Comparison of ENCODE assay signal across 16 cellular contexts in genomic region chr10:74437822-74438221, GRCh38.
A peak's percentile ranks its signal among the peaks of the same experiment; 100 is the strongest.
DNase-seq lines count a peak whose midpoint lies in the region; ATAC-seq and TF ChIP-seq lines count a peak whose summit lies in the region.
"Had no signal": no experiment of that assay in that cellular context is flagged by ENCODE, and none has a peak within 500 bp of the region (broad histone marks: within the 10 kb centered on the region; RNA-seq: fewer than 3 reads in every experiment).

No MANE protein-coding gene starts in this region.

- ATAC-seq in T-helper 17 cell (no peak), GM21423 (IDR thresholded peaks at IDR 0.05; ENCODE audit: unreplicated experiment) (no peak), GM19324 (IDR thresholded peaks at IDR 0.05; ENCODE audit: low FRiP score, unreplicated experiment) (no peak)

- H3K27me3 Mint-ChIP-seq in T-helper 17 cell: no peaks in the 10 kb centered on the region
- H3K27me3 Mint-ChIP-seq: activated CD4-positive, alpha-beta memory T cell treated with anti-CD3 and anti-CD28 coated beads for 36 hours; B cell had no signal

- intact Hi-C loops in left ventricle myocardium inferior (cut with micrococcal nuclease): no loop called here

- in situ Hi-C loops in G401 (cut with HindIII; ENCODE audit: low sequenced_read_pairs): no loop called here

- H3K36me3 ChIP-seq in cardiac muscle cell: no peaks in the 10 kb centered on the region
- no peaks in the 10 kb centered on the region for H3K36me3 ChIP-seq in left ventricle myocardium inferior

- H3K4me1 ChIP-seq in cardiac muscle cell (ENCODE audit: low read depth) (peaks cover 32% of the 10 kb centered on the region), left ventricle myocardium inferior (peaks cover 11% of the 10 kb centered on the region)

- no peaks in the 10 kb centered on the region for H3K36me3 Mint-ChIP-seq in T-helper 17 cell (ENCODE audit: low read depth)

- no peak overlapping the region for H3K4me3 Mint-ChIP-seq in T-helper 17 cell
- H3K4me3 Mint-ChIP-seq: activated CD4-positive, alpha-beta memory T cell treated with anti-CD3 and anti-CD28 coated beads for 36 hours; B cell had no signal

- H3K27me3 ChIP-seq in cardiac muscle cell (no peaks in the 10 kb centered on the region), left ventricle myocardium inferior (ENCODE audit: low read depth) (no peaks in the 10 kb centered on the region)

- H3K27ac ChIP-seq in cardiac muscle cell: peak overlapping the region; percentile 1
- H3K27ac ChIP-seq in left ventricle myocardium inferior (replicated peaks): no peak overlapping the region
- H3K27ac ChIP-seq: coronary artery, HL-60 had no signal

- H3K4me1 Mint-ChIP-seq in T-helper 17 cell: peaks cover 4% of the 10 kb centered on the region

- DNase-seq in cardiac muscle cell (ENCODE audit: low read depth in 1 of 2, low spot score in 1 of 2) (peak in 1 of 2 donors; percentile 17), left ventricle myocardium inferior (no peak), T-helper 17 cell (no peak), fibroblast of peridontal ligament (ENCODE audit: extremely low read depth) (peak; percentile 67), stromal cell of bone marrow (ENCODE audit: low read depth) (peak; percentile 39), G401 (ENCODE audit: low spot score) (no peak)
- DNase-seq: activated CD4-positive, alpha-beta memory T cell treated with anti-CD3 and anti-CD28 coated beads for 36 hours; activated gamma-delta T cell; GDM1; MM.1S; T-helper 2 cell had no signal

- peak overlapping the region; percentile 73 for H3K27ac Mint-ChIP-seq in T-helper 17 cell
- H3K27ac Mint-ChIP-seq: activated CD4-positive, alpha-beta memory T cell treated with anti-CD3 and anti-CD28 coated beads for 36 hours; B cell had no signal

- TF ChIP-seq CTCF in cardiac muscle cell (IDR thresholded peaks at IDR 0.05; ENCODE audit: low read depth, low read length) (no peak), left ventricle myocardium inferior (IDR thresholded peaks at IDR 0.05; ENCODE audit: borderline replicate concordance) (no peak)

- H3K9me3 ChIP-seq in cardiac muscle cell (ENCODE audit: low read depth) (no peaks in the 10 kb centered on the region), left ventricle myocardium inferior (replicated peaks) (no peaks in the 10 kb centered on the region), T-helper 17 cell (ENCODE audit: control insufficient read depth, low read length, poor library complexity, severe bottlenecking) (no peaks in the 10 kb centered on the region)

- H3K4me3 ChIP-seq in cardiac muscle cell (no peak overlapping the region), left ventricle myocardium inferior (no peak overlapping the region)
- H3K4me3 ChIP-seq: coronary artery had no signal

Comparison
In these comparisons a context has a peak if more than half of its experiments do, and no peak if none do; other contexts are left out.
1. DNase-seq: peak in fibroblast of peridontal ligament (single experiment) and stromal cell of bone marrow (single experiment); none in left ventricle myocardium inferior (single experiment), T-helper 17 cell (0 of 3) and G401 (single experiment).